In the genomic region with DNA sequence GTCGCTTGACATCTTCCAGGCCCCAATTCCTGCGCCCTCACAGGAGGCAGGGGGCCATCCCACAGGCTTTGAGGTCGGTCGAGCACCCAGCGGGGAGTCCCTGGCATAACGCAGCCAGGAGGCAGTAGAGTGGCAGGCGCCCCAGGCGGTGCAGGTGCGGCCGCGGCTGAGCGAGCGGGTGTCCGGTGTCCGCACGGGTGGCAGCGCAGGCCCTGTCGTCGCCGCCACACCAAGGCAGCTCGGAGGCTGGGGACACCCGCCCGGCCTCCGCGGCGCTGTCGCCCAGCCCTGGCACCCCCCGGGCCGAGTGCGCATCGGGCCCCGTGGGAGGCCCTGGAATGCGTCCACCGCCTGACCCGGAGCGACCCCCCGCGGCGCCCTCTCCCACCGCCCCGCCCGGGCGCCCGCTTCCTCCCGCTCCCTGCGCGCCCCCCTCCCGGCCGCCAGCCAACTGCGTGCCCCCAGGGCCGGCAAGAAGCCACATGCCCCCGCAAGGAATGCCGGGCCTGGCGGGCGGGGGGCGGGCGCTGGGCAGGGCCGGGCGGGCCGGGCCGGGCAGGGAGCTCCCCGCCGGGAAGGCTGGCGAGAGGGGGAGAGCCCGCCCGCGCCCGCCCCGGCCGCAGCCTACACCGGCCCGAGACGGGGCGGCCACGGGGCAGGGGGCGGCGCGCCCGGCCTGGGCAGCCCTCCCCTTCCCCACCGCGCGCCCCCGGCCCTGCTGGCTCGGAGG, we compare ENCODE assay signal across 8 cellular contexts. TPM values are rescaled to one million over a fixed set of nuclear protein-coding genes. Genes with fewer than 3 reads are reported as not detected.
A peak's percentile ranks its signal among the peaks of the same experiment; 100 is the strongest.
DNase-seq lines count a peak whose midpoint lies in the region; ATAC-seq, FAIRE-seq and TF ChIP-seq lines count a peak whose summit lies in the region.

No MANE protein-coding gene starts in this region.

- H3K9me3 ChIP-seq in A673 (ENCODE audit: low read depth, low read length, poor library complexity, severe bottlenecking) (no peaks in the 10 kb centered on the region), ES-I3 (ENCODE audit: control insufficient read depth, insufficient read depth, low read length) (no peaks in the 10 kb centered on the region)

- no peaks in the 10 kb centered on the region for H3K27me3 ChIP-seq in A673 (replicated peaks; ENCODE audit: insufficient read depth, low read depth, low read length, poor library complexity)

- POLR2A ChIA-PET in A673 (lab: Charles Lee; ENCODE audit: low non-redundant PET): no interaction called here

- H3K36me3 ChIP-seq in A673 (ENCODE audit: insufficient read depth, low read length, poor library complexity, severe bottlenecking) (no peaks in the 10 kb centered on the region), ES-I3 (ENCODE audit: insufficient read depth, low read length) (0 out of 2 replicates have a peak, but pooled peaks cover 4% of the 10 kb centered on the region)

- H3K27ac Mint-ChIP-seq in stimulated activated naive CD8-positive, alpha-beta T cell treated with anti-CD3 and anti-CD28 coated beads, Interleukin-15, Interleukin-2, amounts not matched to agents 100 ng/mL and 50 ng/mL, for 24 hours: peak overlapping the region; percentile 80

- no peak for TF ChIP-seq POLR2A in GM12892 (IDR thresholded peaks at IDR 0.05; ENCODE audit: low read depth, low read length)

- H3K4me3 ChIP-seq in A673 (ENCODE audit: low read depth, low read length, poor library complexity, severe bottlenecking): peak overlapping the region; percentile 44

- no peaks in the 10 kb centered on the region for H3K9me3 Mint-ChIP-seq in stimulated activated naive CD8-positive, alpha-beta T cell treated with anti-CD3 and anti-CD28 coated beads, Interleukin-15, Interleukin-2, amounts not matched to agents 100 ng/mL and 50 ng/mL, for 24 hours

- DNase-seq in A673 (ENCODE audit: low spot score): peak; percentile 70
- DNase-seq in NCI-H226: peak; percentile 73
- peak in 16 of 61 donors; percentile 21 to 88 (median 48) for DNase-seq in caudate nucleus (lab: John Stamatoyannopoulos, UW)
- peak; percentile 27 for DNase-seq in kidney glomerular epithelial cell (lab: John Stamatoyannopoulos, UW)
- DNase-seq in GM12892 (ENCODE audit: insufficient read length): no peak

- BruUV-seq in A673 (replicated peaks; lab: Mats Ljungman, UMichigan): no TSS peak

- peak overlapping the region; percentile 83 for H3K9ac ChIP-seq in ES-I3 (ENCODE audit: low read depth, low read length)

- H3K27ac ChIP-seq in A673 (ENCODE audit: low read depth, low read length, poor library complexity, severe bottlenecking) (peak overlapping the region; percentile 56), caudate nucleus (ENCODE audit: low read depth, low read length) (peak overlapping the region; percentile 70)

- CTCF ChIA-PET in A673 (lab: Charles Lee): no interaction called here

- peaks cover 14% of the 10 kb centered on the region for H3K4me1 Mint-ChIP-seq in stimulated activated naive CD8-positive, alpha-beta T cell treated with anti-CD3 and anti-CD28 coated beads, Interleukin-15, Interleukin-2, amounts not matched to agents 100 ng/mL and 50 ng/mL, for 24 hours (ENCODE audit: low read depth)

- H3K4me1 ChIP-seq in A673 (ENCODE audit: insufficient read depth, low read length, poor library complexity, severe bottlenecking) (peaks cover 24% of the 10 kb centered on the region), ES-I3 (ENCODE audit: insufficient read depth, low read length) (peaks cover 5% of the 10 kb centered on the region; the same call in 1 of the 2 replicates)

- H3K36me3 Mint-ChIP-seq in stimulated activated naive CD8-positive, alpha-beta T cell treated with anti-CD3 and anti-CD28 coated beads, Interleukin-15, Interleukin-2, amounts not matched to agents 100 ng/mL and 50 ng/mL, for 24 hours (ENCODE audit: low read depth): no peaks in the 10 kb centered on the region

- peak; percentile 52 for TF ChIP-seq CTCF in A673 (conservative IDR thresholded peaks at IDR 0.05; ENCODE audit: low read depth, low read length)

- no peak for ATAC-seq in HG03025 (IDR thresholded peaks at IDR 0.05; ENCODE audit: low FRiP score, unreplicated experiment)

- intact Hi-C loops in A673 (cut with micrococcal nuclease; ENCODE audit: unreplicated experiment): no loop called here

- H3K27me3 Mint-ChIP-seq in stimulated activated naive CD8-positive, alpha-beta T cell treated with anti-CD3 and anti-CD28 coated beads, Interleukin-15, Interleukin-2, amounts not matched to agents 100 ng/mL and 50 ng/mL, for 24 hours: peaks cover 3% of the 10 kb centered on the region

- H3K4me3 Mint-ChIP-seq in stimulated activated naive CD8-positive, alpha-beta T cell treated with anti-CD3 and anti-CD28 coated beads, Interleukin-15, Interleukin-2, amounts not matched to agents 100 ng/mL and 50 ng/mL, for 24 hours: peak overlapping the region; percentile 81

- FAIRE-seq in GM12892 (lab: Jason Lieb, UNC): no peak

RNA-seq across cellular contexts. Expression of gene PRDM11, which starts 33.9 kb away (rescaled TPM):
- total RNA-seq in A673 (2021): 12.6 and 15.4 TPM in 2 replicates
- 0.32 TPM for polyA plus RNA-seq in GM12892 (2012; ENCODE audit: missing spikeins)
